8 cellular contexts compared by ENCODE assay signal in genomic region chr2:171893824-171894611, GRCh38. TPM values are rescaled to one million over a fixed set of nuclear protein-coding genes. Genes with fewer than 3 reads are reported as not detected.
DNase-seq lines count a peak whose midpoint lies in the region; ATAC-seq and TF ChIP-seq lines count a peak whose summit lies in the region.

Gene SLC25A12, minus strand, starts transcription at chr2:171894244. Its CDS starts 30 bp downstream, at chr2:171894214.

- H3K4me3 ChIP-seq in OCI-LY3 (ENCODE audit: low read length): peak within 1 kb of the TSS; percentile 94

- peak; percentile 89 for ATAC-seq in GM21360 (IDR thresholded peaks at IDR 0.05; ENCODE audit: unreplicated experiment)

- H3K27me3 ChIP-seq in OCI-LY3 (ENCODE audit: low read depth, low read length): no peaks in the 10 kb centered on the region

- H3K36me3 ChIP-seq in OCI-LY3 (replicated peaks; ENCODE audit: low read depth, low read length): peaks cover 19% of the 10 kb centered on the region

- H3K9me3 ChIP-seq in OCI-LY3 (ENCODE audit: insufficient read depth, low read length): 0 out of 2 replicates have a peak, but pooled peaks cover 4% of the 10 kb centered on the region

- H3K27ac ChIP-seq in OCI-LY3 (ENCODE audit: low read length): peak within 1 kb of the TSS; percentile 50

- peak within 1 kb of the TSS; percentile 96 for H3K4me2 ChIP-seq in OCI-LY3 (ENCODE audit: low read length)

- no peaks in the 10 kb centered on the region for H4K20me1 ChIP-seq in OCI-LY3 (ENCODE audit: insufficient read depth, low read length)

- DNase-seq in COR-L47 (lab: John Stamatoyannopoulos, UW): peak; percentile 85
- DNase-seq in HT1080 (ENCODE audit: low read depth): peak; percentile 83
- DNase-seq in activated CD8-positive, alpha-beta memory T cell treated with anti-CD3 and anti-CD28 coated beads, Interleukin-2, amount 50 U/mL, for 48 hours: peak; percentile 88
- DNase-seq in epidermal melanocyte (ENCODE audit: insufficient read length, low spot score): peak; percentile 89
- DNase-seq in midbrain (lab: John Stamatoyannopoulos, UW): peak; percentile 84
- DNase-seq in stimulated activated CD8-positive, alpha-beta memory T cell treated with anti-CD3 and anti-CD28 coated beads, Interleukin-15, amount 100 ng/mL, for 48 hours (ENCODE audit: low read depth in 2 of 2): peak; percentile 69 to 70

- peaks cover 13% of the 10 kb centered on the region for H3K4me1 ChIP-seq in OCI-LY3 (ENCODE audit: low read length)

- H3K79me2 ChIP-seq in OCI-LY3 (ENCODE audit: low read length): peaks cover 17% of the 10 kb centered on the region

- TF ChIP-seq CTCF in OCI-LY3 (IDR thresholded peaks at IDR 0.05; ENCODE audit: low read depth, low read length): no peak

- peak within 1 kb of the TSS; percentile 85 for H3K9ac ChIP-seq in OCI-LY3 (ENCODE audit: low read length)

- peak within 1 kb of the TSS; percentile 93 for H2AFZ ChIP-seq in OCI-LY3 (ENCODE audit: low read depth, low read length)

RNA-seq across cellular contexts. Expression of gene SLC25A12, which starts in this region (rescaled TPM):
- 22.7 and 26.9 TPM in 2 replicates for total RNA-seq in HT1080 (2014; rRNA removed; shearing (Covaris generic))
- polyA plus RNA-seq in HT1080 (2015; cell fraction: cytosol; rRNA removed): 15.4 and 17.8 TPM in 2 replicates
- polyA plus RNA-seq in HT1080 (2015; cell fraction: nucleus; rRNA removed): 44.6 and 47.7 TPM in 2 replicates

Comparison
In these comparisons a context has a peak if more than half of its experiments do, and no peak if none do; other contexts are left out.
1. Peak in every context shown above with its lines: DNase-seq, ATAC-seq, H3K4me3 ChIP-seq and H3K27ac ChIP-seq.